6 cellular contexts compared by ENCODE assay signal in the genomic region with DNA sequence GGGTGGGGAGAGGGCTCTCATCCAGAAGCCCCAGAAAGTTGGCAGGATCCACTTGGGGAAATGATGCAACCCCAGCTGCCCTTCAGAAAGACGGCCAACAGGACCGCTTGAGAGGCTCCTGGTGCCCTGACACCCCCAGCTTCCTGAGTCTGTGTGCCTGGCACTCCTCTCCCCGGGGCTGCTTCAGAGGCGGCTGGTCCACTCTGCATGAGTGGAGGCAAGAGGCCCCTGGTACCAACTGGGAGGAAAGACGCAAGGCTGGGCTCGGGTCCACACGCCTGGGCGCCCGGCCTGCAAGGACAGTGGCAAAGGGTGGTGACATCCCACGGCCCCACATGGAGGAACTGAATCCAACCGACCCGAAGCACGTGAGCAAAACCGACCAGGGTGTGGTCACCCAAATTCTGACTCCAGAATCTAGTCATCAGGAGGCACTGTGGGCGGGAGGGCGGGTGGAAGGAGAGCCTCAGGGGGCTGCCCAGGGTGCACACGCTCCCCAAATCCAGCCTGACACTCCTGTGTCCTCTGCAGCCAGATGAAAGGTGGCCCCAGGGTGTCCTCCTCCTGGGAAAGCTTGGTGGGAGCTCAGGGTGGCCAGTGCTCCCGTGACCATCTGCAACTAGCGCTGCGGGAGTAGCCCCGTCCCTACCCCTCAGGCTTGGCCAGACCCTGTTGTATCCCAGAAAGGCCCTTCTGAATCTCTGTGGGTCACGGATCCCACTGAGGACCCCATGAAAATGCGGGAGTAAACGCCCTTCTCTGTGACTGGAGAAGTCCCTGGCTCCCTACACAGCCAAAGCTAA. TPM values are rescaled to one million over a fixed set of nuclear protein-coding genes. Genes with fewer than 3 reads are reported as not detected.
A peak's percentile ranks its signal among the peaks of the same experiment; 100 is the strongest.
DNase-seq lines count a peak whose midpoint lies in the region; ATAC-seq and TF ChIP-seq lines count a peak whose summit lies in the region.

No MANE protein-coding gene starts in this region.

- H3K27ac Mint-ChIP-seq in T-cell: peak overlapping the region in 1 of 2 donors; percentile 69

- H3K27me3 Mint-ChIP-seq in T-cell: no peaks in the 10 kb centered on the region

- H3K4me3 Mint-ChIP-seq in T-cell: peak overlapping the region; percentile 25 to 34 (median 25)

- H3K27ac ChIP-seq in hepatocyte: no peak overlapping the region

- no peaks in the 10 kb centered on the region for H3K9me2 ChIP-seq in hepatocyte (replicated peaks; ENCODE audit: insufficient read depth)

- H3K4me1 ChIP-seq in hepatocyte (ENCODE audit: insufficient read depth): peaks cover 16% of the 10 kb centered on the region

- DNase-seq in C1 segment of cervical spinal cord (lab: John Stamatoyannopoulos, UW) (peak in 13 of 14 donors; percentile 36 to 88 (median 69)), T-cell (peak in 1 of 34 experiments; percentile 35), hepatocyte (ENCODE audit: low spot score) (peak; percentile 26), T-helper 9 cell (no peak)

- TF ChIP-seq CTCF in hepatocyte (IDR thresholded peaks at IDR 0.05; ENCODE audit: poor library complexity): no peak

- WGBS in hepatocyte (ENCODE audit: low lambda C conversion rate, missing lambda C conversion rate): 94% methylated on average over 24 of the region's 24 CpGs

- peaks cover 12% of the 10 kb centered on the region for H4K20me1 ChIP-seq in hepatocyte (ENCODE audit: insufficient read depth, poor library complexity, severe bottlenecking)

- peaks cover 55% of the 10 kb centered on the region for H3K79me2 ChIP-seq in hepatocyte

- H3K36me3 Mint-ChIP-seq in T-cell: peaks cover 6% of the 10 kb centered on the region

- no peak overlapping the region for H3K4me3 ChIP-seq in hepatocyte

- CTCF ChIA-PET in T-cell (lab: Charles Lee): no interaction called here

- POLR2A ChIA-PET in T-cell (lab: Charles Lee): interaction anchor here in 1 of 2 donors (0.5 to 0.6 kb wide), 2 partner anchors 13 to 140 kb away, joined by 3 to 10 read pairs; no protein-coding TSS in a partner anchor

- no peak overlapping the region for H3K4me2 ChIP-seq in hepatocyte

- ATAC-seq in T-cell (replicated peaks in 1 of 4) (no peak), HG03342 (IDR thresholded peaks at IDR 0.05; ENCODE audit: unreplicated experiment) (no peak), HG02840 (IDR thresholded peaks at IDR 0.05; ENCODE audit: low FRiP score, unreplicated experiment) (no peak)

- peaks cover 11 to 41% (median 31%) of the 10 kb centered on the region in 3 donors for H3K4me1 Mint-ChIP-seq in T-cell

- H2AFZ ChIP-seq in hepatocyte: no peak overlapping the region

- no peaks in the 10 kb centered on the region for H3K27me3 ChIP-seq in hepatocyte

- H3K9me3 Mint-ChIP-seq in T-cell: no peaks in the 10 kb centered on the region

- no peaks in the 10 kb centered on the region for H3K9me3 ChIP-seq in hepatocyte (ENCODE audit: low read depth)

- no peaks in the 10 kb centered on the region for H3K36me3 ChIP-seq in hepatocyte (replicated peaks; ENCODE audit: insufficient read depth, low read depth)

RNA-seq across cellular contexts. Expression of a gene that starts 3.7 kb away (rescaled TPM):
- total RNA-seq in T-cell (100 to 1,000 TPM; 126 to 141 (median 131) TPM), hepatocyte (87.5 and 105 TPM in 2 replicates)
- 199 and 200 TPM in 2 replicates for polyA plus RNA-seq in hepatocyte

RNA-seq across cellular contexts. Expression of a gene that starts 32.0 kb away (rescaled TPM):
- 10 to 100 TPM; 27.6 to 53.4 (median 47.6) TPM for total RNA-seq in T-cell
- total RNA-seq in hepatocyte: 19.3 and 28.4 TPM in 2 replicates
- 57.9 and 84.0 TPM in 2 replicates for polyA plus RNA-seq in hepatocyte

RNA-seq across cellular contexts. Expression of a gene that starts 33.9 kb away (rescaled TPM):
- total RNA-seq in T-cell (1 to 10 TPM; 3.4 to 6.1 (median 5.6) TPM), hepatocyte (0.64 and 1.6 TPM in 2 replicates)
- 0.40 and 1.2 TPM in 2 replicates for polyA plus RNA-seq in hepatocyte

RNA-seq across cellular contexts. Expression of a gene that starts 53.3 kb away (rescaled TPM):
- total RNA-seq in T-cell (10 to 100 TPM; 22.4 to 33.5 (median 28.7) TPM), hepatocyte (29.7 and 31.5 TPM in 2 replicates)
- polyA plus RNA-seq in hepatocyte: 50.6 and 50.8 TPM in 2 replicates

RNA-seq across cellular contexts. Expression of a gene that starts 57.2 kb away (rescaled TPM):
- 10 to 100 TPM in 1 of 5 donors, 1 to 10 TPM in 4; 5.1 to 13.4 (median 8.8) TPM for total RNA-seq in T-cell
- 3.4 and 7.3 TPM in 2 replicates for total RNA-seq in hepatocyte
- polyA plus RNA-seq in hepatocyte: 15.9 and 19.1 TPM in 2 replicates
